ENCODE assay signal across 8 cellular contexts in the genomic region with DNA sequence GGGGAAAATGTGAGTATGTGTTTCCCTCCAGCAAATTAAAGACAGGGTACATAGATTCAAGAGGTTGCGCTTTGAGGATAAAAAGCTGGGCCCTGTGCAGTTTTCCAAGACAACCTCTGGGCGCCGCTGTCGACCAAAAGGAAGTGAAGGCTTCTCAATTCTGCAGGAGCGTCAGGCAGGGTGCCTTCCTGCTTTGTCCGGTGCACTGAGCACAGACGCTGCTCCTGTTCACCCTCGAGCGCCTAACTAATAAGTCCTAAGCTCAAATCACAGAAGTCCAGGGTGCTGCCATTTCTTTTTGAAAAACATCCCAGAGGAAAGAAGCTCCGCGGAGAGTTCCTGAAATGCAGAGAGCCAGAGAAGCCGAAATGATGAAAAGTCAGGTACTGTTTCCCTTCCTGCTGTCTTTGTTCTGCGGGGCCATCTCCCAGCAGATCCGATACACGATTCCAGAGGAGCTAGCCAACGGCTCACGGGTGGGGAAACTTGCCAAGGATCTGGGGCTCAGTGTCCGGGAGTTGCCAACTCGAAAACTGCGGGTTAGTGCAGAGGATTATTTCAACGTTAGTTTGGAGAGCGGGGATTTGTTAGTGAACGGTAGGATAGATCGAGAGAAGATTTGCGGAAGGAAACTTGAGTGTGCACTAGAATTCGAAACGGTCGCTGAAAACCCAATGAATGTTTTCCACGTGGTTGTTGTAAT. TPM values are rescaled to one million over a fixed set of nuclear protein-coding genes. Genes with fewer than 3 reads are reported as not detected.
DNase-seq lines count a peak whose midpoint lies in the region; ATAC-seq, FAIRE-seq and TF ChIP-seq lines count a peak whose summit lies in the region.

Gene PCDHGB1, plus strand, starts transcription at position 183 of the 703 bp plus-strand sequence. Its CDS starts 162 bp downstream, at position 345.

- no peak for DNase-seq in DND-41
- DNase-seq in GM23338 (ENCODE audit: low spot score), result peak; percentile 95
- DNase-seq in NCI-H345 (lab: John Stamatoyannopoulos, UW), result peak; percentile 87
- peak; percentile 41 for DNase-seq in astrocyte (ENCODE audit: low read depth)
- DNase-seq in iPS-NIHi11 (ENCODE audit: low spot score), result peak; percentile 75
- DNase-seq in stromal cell of bone marrow (ENCODE audit: low read depth), result peak; percentile 50
- no peak for DNase-seq in Kasumi-1 (lab: John Stamatoyannopoulos, UW)

- H3K9me3 ChIP-seq in DND-41 (ENCODE audit: insufficient read depth, low read length, severe bottlenecking) (no peaks in the 10 kb centered on the region), astrocyte (ENCODE audit: insufficient read depth, low read depth, low read length) (peaks cover 31% of the 10 kb centered on the region)

- FAIRE-seq in astrocyte (lab: Jason Lieb, UNC), result no peak

- H4K20me1 ChIP-seq in DND-41 (ENCODE audit: insufficient read depth, low read length) (no peaks in the 10 kb centered on the region), GM23338 (replicated peaks; ENCODE audit: insufficient read depth) (no peaks in the 10 kb centered on the region), astrocyte (ENCODE audit: insufficient read depth, low read length) (no peaks in the 10 kb centered on the region)

- H3K4me2 ChIP-seq in DND-41 (ENCODE audit: insufficient read depth, low read length), result no peak within 1 kb of the TSS
- peak within 1 kb of the TSS; percentile 69 for H3K4me2 ChIP-seq in GM23338
- peak within 1 kb of the TSS; percentile 77 for H3K4me2 ChIP-seq in astrocyte (ENCODE audit: low read length)

- H3K4me1 Mint-ChIP-seq in GM23338 (peaks cover 2% of the 10 kb centered on the region; the same call in 2 of the 3 replicates), astrocyte (ENCODE audit: low read depth, unreplicated experiment) (no peaks in the 10 kb centered on the region)

- H3K4me3 ChIP-seq in DND-41 (ENCODE audit: low read depth in 1 of 2, low read length in 2 of 2) (no peak within 1 kb of the TSS), GM23338 (peak within 1 kb of the TSS; percentile 47), astrocyte (ENCODE audit: insufficient read depth, low read depth, low read length) (peak within 1 kb of the TSS; percentile 48)

- no peak within 1 kb of the TSS for H3K27ac ChIP-seq in DND-41 (ENCODE audit: low read length)
- no peak within 1 kb of the TSS for H3K27ac ChIP-seq in GM23338 (ENCODE audit: low read depth)
- no peak within 1 kb of the TSS for H3K27ac ChIP-seq in astrocyte (ENCODE audit: low read depth, low read length)

- H2AFZ ChIP-seq in DND-41 (ENCODE audit: low read depth, low read length) (0 out of 2 replicates have a peak within 1 kb of the TSS, but pooled peaks have one; percentile 10), GM23338 (peak within 1 kb of the TSS; percentile 58), astrocyte (ENCODE audit: low read depth, low read length) (peak within 1 kb of the TSS; percentile 60)

- H3K36me3 ChIP-seq in DND-41 (ENCODE audit: insufficient read depth, low read length) (no peaks in the 10 kb centered on the region), GM23338 (ENCODE audit: insufficient read depth) (no peaks in the 10 kb centered on the region), astrocyte (ENCODE audit: insufficient read depth, low read length) (no peaks in the 10 kb centered on the region)

- 0 out of 2 replicates have a peak, but pooled peaks cover 3% of the 10 kb centered on the region for H3F3A ChIP-seq in GM23338 (replicated peaks; ENCODE audit: low read depth)

- H3K36me3 Mint-ChIP-seq in GM23338 (ENCODE audit: low read depth), result peaks cover 53% of the 10 kb centered on the region
- peaks cover 2% of the 10 kb centered on the region for H3K36me3 Mint-ChIP-seq in astrocyte (ENCODE audit: low read depth, unreplicated experiment)

- H3K4me1 ChIP-seq in DND-41 (ENCODE audit: insufficient read depth, low read length), result no peaks in the 10 kb centered on the region
- no peaks in the 10 kb centered on the region for H3K4me1 ChIP-seq in GM23338 (ENCODE audit: insufficient read depth)
- H3K4me1 ChIP-seq in astrocyte (ENCODE audit: insufficient read depth, low read length), result no peaks in the 10 kb centered on the region

- TF ChIP-seq CTCF in DND-41 (IDR thresholded peaks at IDR 0.05; ENCODE audit: borderline replicate concordance, extremely low read depth, low read length, poor library complexity, severe bottlenecking) (peak; percentile 17), GM23338 (conservative IDR thresholded peaks at IDR 0.05; ENCODE audit: low read depth in 2 of 2) (peak; percentile 77 to 81), astrocyte (IDR thresholded peaks at IDR 0.05; ENCODE audit: insufficient read depth, low read depth, low read length) (peak; percentile 40)

- ATAC-seq in DND-41 (ENCODE audit: insufficient read depth, low read depth), result no peak
- peak; percentile 93 for ATAC-seq in GM23338
- no peak for ATAC-seq in HG02852 (IDR thresholded peaks at IDR 0.05; ENCODE audit: unreplicated experiment)

- no peaks in the 10 kb centered on the region for H3K9me2 ChIP-seq in GM23338 (ENCODE audit: insufficient read depth)

- H3K9me3 Mint-ChIP-seq in GM23338 (peaks cover 64% of the 10 kb centered on the region), astrocyte (ENCODE audit: unreplicated experiment) (peaks cover 26% of the 10 kb centered on the region)

- H3K4me3 Mint-ChIP-seq in GM23338 (peak within 1 kb of the TSS; percentile 65), astrocyte (ENCODE audit: unreplicated experiment) (peak within 1 kb of the TSS; percentile 24)

- H3K27me3 ChIP-seq in DND-41 (ENCODE audit: insufficient read depth, low read length, poor library complexity) (no peaks in the 10 kb centered on the region), GM23338 (ENCODE audit: insufficient read depth) (no peaks in the 10 kb centered on the region), astrocyte (ENCODE audit: insufficient read depth, low read length) (peaks cover 3% of the 10 kb centered on the region)

- H3K79me2 ChIP-seq in DND-41 (ENCODE audit: insufficient read depth, low read length) (no peaks in the 10 kb centered on the region), GM23338 (replicated peaks; ENCODE audit: insufficient read depth) (no peaks in the 10 kb centered on the region), astrocyte (ENCODE audit: insufficient read depth, low read length) (no peaks in the 10 kb centered on the region)

- H3K27ac Mint-ChIP-seq in GM23338, result no peak within 1 kb of the TSS
- no peak within 1 kb of the TSS for H3K27ac Mint-ChIP-seq in astrocyte (ENCODE audit: unreplicated experiment)

- H3K27me3 Mint-ChIP-seq in GM23338 (ENCODE audit: insufficient read depth, low read depth, poor library complexity) (peaks cover 7% of the 10 kb centered on the region), astrocyte (ENCODE audit: low read depth, unreplicated experiment) (no peaks in the 10 kb centered on the region)

- H3K9ac ChIP-seq in DND-41 (ENCODE audit: low read depth, low read length), result no peak within 1 kb of the TSS
- peak within 1 kb of the TSS; percentile 39 for H3K9ac ChIP-seq in astrocyte (ENCODE audit: low read length)

TF ChIP-seq in GM23338, 12 proteins besides CTCF, POLR2A, EP300 and RAD21:
- TF ChIP-seq CREB1 (CRISPR knock-in tag; IDR thresholded peaks at IDR 0.05; ENCODE audit: low read depth), result no peak
- peak; percentile 53 for TF ChIP-seq POLR2AphosphoS5 (IDR thresholded peaks at IDR 0.05; ENCODE audit: low read depth)

RNA-seq across cellular contexts. Expression of gene PCDHGB1, which starts in this region (rescaled TPM):
- total RNA-seq in GM23338 (2014; rRNA removed; shearing (Covaris generic)), result 8.9 and 9.1 TPM in 2 replicates
- 0.52 and 0.74 TPM in 2 replicates for polyA plus RNA-seq in GM23338 (2016; fragmentation: Nextera tagmentation; extraction: Ambion mirVana)
- total RNA-seq in astrocyte, result 1.0 and 1.5 TPM in 2 replicates

Comparison
In these comparisons a context has a peak if more than half of its experiments do, and no peak if none do; other contexts are left out.
1. DNase-seq: peak in GM23338 (single experiment), NCI-H345 (single experiment), astrocyte (single experiment), iPS-NIHi11 (single experiment) and stromal cell of bone marrow (single experiment); none in DND-41 (single experiment) and Kasumi-1 (0 of 2).
2. H2AFZ ChIP-seq: peak in every context shown above with its lines; median percentile 60 in astrocyte; 58 in GM23338; 10 in DND-41.
3. H3K4me3 ChIP-seq: peak in GM23338 (single experiment) and astrocyte (single experiment); none in DND-41 (0 of 2).
4. CTCF ChIP-seq: peak in every context shown above with its lines; median percentile 79 in GM23338; 40 in astrocyte; 17 in DND-41.